ENCODE assay signal across 12 cellular contexts in genomic region chr3:68931406-68932149, GRCh38. TPM values are rescaled to one million over a fixed set of nuclear protein-coding genes. Genes with fewer than 3 reads are reported as not detected.
A peak's percentile ranks its signal among the peaks of the same experiment; 100 is the strongest.
DNase-seq lines count a peak whose midpoint lies in the region; ATAC-seq and TF ChIP-seq lines count a peak whose summit lies in the region.
"Had no signal": no experiment of that assay in that cellular context is flagged by ENCODE, and none has a peak within 500 bp of the region (broad histone marks: within the 10 kb centered on the region; RNA-seq: fewer than 3 reads in every experiment).

No MANE protein-coding gene starts in this region.

- no peak for TF ChIP-seq CTCF in adrenal gland (IDR thresholded peaks at IDR 0.05)

- peak overlapping the region in 2 of 4 donors; percentile 9 to 61 for H3K4me3 ChIP-seq in adrenal gland

- no peak for ATAC-seq in activated CD4-positive, alpha-beta T cell treated with anti-CD3 and anti-CD28 coated beads for 36 hours
- peak in 1 of 2 donors; percentile 20 for ATAC-seq in stimulated activated naive B cell treated with anti-CD40 and anti-IgM and Interleukin-4, amounts not matched to agents 10 μg/mL and 1 μg/mL and 100 μg/mL, for 72 hours (replicated peaks)

- H3K4me1 ChIP-seq in adrenal gland (replicated peaks in 1 of 2), result peaks cover 0 to 8% of the 10 kb centered on the region in 2 donors

- no peak overlapping the region for H3K27ac Mint-ChIP-seq in activated CD4-positive, alpha-beta T cell treated with anti-CD3 and anti-CD28 coated beads for 36 hours
- no peak overlapping the region for H3K27ac Mint-ChIP-seq in activated naive CD8-positive, alpha-beta T cell treated with anti-CD3 and anti-CD28 coated beads for 36 hours
- no peak overlapping the region for H3K27ac Mint-ChIP-seq in stimulated activated naive B cell treated with anti-CD40 and anti-IgM and Interleukin-4, amounts not matched to agents 10 μg/mL and 1 μg/mL and 100 μg/mL, for 72 hours

- no peaks in the 10 kb centered on the region for H3K9me3 ChIP-seq in adrenal gland (replicated peaks in 1 of 3)

- no peak overlapping the region for H3K27ac ChIP-seq in adrenal gland

- no peaks in the 10 kb centered on the region for H3K36me3 ChIP-seq in adrenal gland (replicated peaks in 1 of 2)

- DNase-seq in activated CD4-positive, alpha-beta T cell treated with anti-CD3 and anti-CD28 coated beads for 36 hours, result no peak
- no peak for DNase-seq in activated CD4-positive, alpha-beta T cell treated with anti-CD3 and anti-CD28 coated beads, Interleukin-2, amount 50 U/mL, for 1 hour
- DNase-seq in activated naive CD8-positive, alpha-beta T cell treated with anti-CD3 and anti-CD28 coated beads for 36 hours, result no peak
- DNase-seq in left kidney (ENCODE audit: low read depth, low spot score) (peak; percentile 28), adrenal gland (no peak), ureter (ENCODE audit: low spot score) (no peak), NCI-H2196 (lab: John Stamatoyannopoulos, UW; ENCODE audit: unreplicated experiment) (no peak)
- no peak for DNase-seq in stimulated activated naive B cell treated with anti-CD40 and anti-IgM and Interleukin-4, amounts not matched to agents 10 μg/mL and 1 μg/mL and 100 μg/mL, for 72 hours
- DNase-seq: activated gamma-delta T cell treated with Interleukin-2 at 50 U/mL for 16 hours had no signal

- intact Hi-C loops in activated CD4-positive, alpha-beta T cell treated with anti-CD3 and anti-CD28 coated beads for 36 hours (cut with DNase I, micrococcal nuclease), result no loop called here
- intact Hi-C loops in adrenal gland (cut with DNase I), result no loop called here

- H3K4me3 Mint-ChIP-seq in activated CD4-positive, alpha-beta T cell treated with anti-CD3 and anti-CD28 coated beads for 36 hours, result peak overlapping the region; percentile 9
- peak overlapping the region; percentile 22 for H3K4me3 Mint-ChIP-seq in activated naive CD8-positive, alpha-beta T cell treated with anti-CD3 and anti-CD28 coated beads for 36 hours
- peak overlapping the region; percentile 41 to 66 for H3K4me3 Mint-ChIP-seq in stimulated activated naive B cell treated with anti-CD40 and anti-IgM and Interleukin-4, amounts not matched to agents 10 μg/mL and 1 μg/mL and 100 μg/mL, for 72 hours

- H3K27me3 Mint-ChIP-seq in activated CD4-positive, alpha-beta T cell treated with anti-CD3 and anti-CD28 coated beads for 36 hours, result peaks cover 68% of the 10 kb centered on the region
- peaks cover 81% of the 10 kb centered on the region for H3K27me3 Mint-ChIP-seq in activated naive CD8-positive, alpha-beta T cell treated with anti-CD3 and anti-CD28 coated beads for 36 hours
- peaks cover 56 to 71% of the 10 kb centered on the region in 2 donors for H3K27me3 Mint-ChIP-seq in stimulated activated naive B cell treated with anti-CD40 and anti-IgM and Interleukin-4, amounts not matched to agents 10 μg/mL and 1 μg/mL and 100 μg/mL, for 72 hours

- CTCF ChIA-PET in activated CD4-positive, alpha-beta T cell treated with anti-CD3 and anti-CD28 coated beads for 36 hours (lab: Charles Lee), result interaction anchor here (1.0 to 1.3 kb wide), 2 partner anchors 36 to 162 kb away, joined by 3 read pairs; no protein-coding TSS in a partner anchor

- POLR2A ChIA-PET in activated CD4-positive, alpha-beta T cell treated with anti-CD3 and anti-CD28 coated beads for 36 hours (lab: Charles Lee), result no interaction called here

- peaks cover 12% of the 10 kb centered on the region for H3K4me1 Mint-ChIP-seq in activated CD4-positive, alpha-beta T cell treated with anti-CD3 and anti-CD28 coated beads for 36 hours
- H3K4me1 Mint-ChIP-seq in activated naive CD8-positive, alpha-beta T cell treated with anti-CD3 and anti-CD28 coated beads for 36 hours, result peaks cover 3% of the 10 kb centered on the region
- peaks cover 5 to 18% of the 10 kb centered on the region in 2 donors for H3K4me1 Mint-ChIP-seq in stimulated activated naive B cell treated with anti-CD40 and anti-IgM and Interleukin-4, amounts not matched to agents 10 μg/mL and 1 μg/mL and 100 μg/mL, for 72 hours

- no peak for TF ChIP-seq POLR2A in adrenal gland (IDR thresholded peaks at IDR 0.05)

- H3K9me3 Mint-ChIP-seq in activated CD4-positive, alpha-beta T cell treated with anti-CD3 and anti-CD28 coated beads for 36 hours (ENCODE audit: low read depth), result no peaks in the 10 kb centered on the region
- H3K9me3 Mint-ChIP-seq in activated naive CD8-positive, alpha-beta T cell treated with anti-CD3 and anti-CD28 coated beads for 36 hours, result no peaks in the 10 kb centered on the region
- no peaks in the 10 kb centered on the region for H3K9me3 Mint-ChIP-seq in stimulated activated naive B cell treated with anti-CD40 and anti-IgM and Interleukin-4, amounts not matched to agents 10 μg/mL and 1 μg/mL and 100 μg/mL, for 72 hours

- peaks cover 23% of the 10 kb centered on the region for H3K27me3 ChIP-seq in adrenal gland

- H3K36me3 Mint-ChIP-seq in activated CD4-positive, alpha-beta T cell treated with anti-CD3 and anti-CD28 coated beads for 36 hours (ENCODE audit: low read depth), result no peaks in the 10 kb centered on the region
- H3K36me3 Mint-ChIP-seq in activated naive CD8-positive, alpha-beta T cell treated with anti-CD3 and anti-CD28 coated beads for 36 hours, result no peaks in the 10 kb centered on the region
- no peaks in the 10 kb centered on the region for H3K36me3 Mint-ChIP-seq in stimulated activated naive B cell treated with anti-CD40 and anti-IgM and Interleukin-4, amounts not matched to agents 10 μg/mL and 1 μg/mL and 100 μg/mL, for 72 hours

- WGBS in adrenal gland, 4 donors, result 2 to 7% (median 3%) methylated on average over 20 to 41 of the region's 41 CpGs

RNA-seq across cellular contexts. Expression of gene TAFA4, which starts 0.8 kb away (rescaled TPM):
- not detected for total RNA-seq in activated CD4-positive, alpha-beta T cell treated with anti-CD3 and anti-CD28 coated beads for 36 hours
- not detected for total RNA-seq in activated naive CD8-positive, alpha-beta T cell treated with anti-CD3 and anti-CD28 coated beads for 36 hours
- total RNA-seq in adrenal gland (10 to 100 TPM in 2 of 8 donors, 1 to 10 TPM in 6; 2.4 to 15.5 (median 6.7) TPM), ureter (not detected)
- 1 to 10 TPM; 2.8 to 7.4 (median 6.2) TPM for polyA plus RNA-seq in adrenal gland
- total RNA-seq: A673, fibroblast of villous mesenchyme, left lobe of liver had no signal
